Comparison of ENCODE assay signal across 8 cellular contexts in genomic region chr10:22505923-22506685, GRCh38.
DNase-seq lines count a peak whose midpoint lies in the region; ATAC-seq, FAIRE-seq and TF ChIP-seq lines count a peak whose summit lies in the region.

No MANE protein-coding gene starts in this region.

- no peaks in the 10 kb centered on the region for H3K36me3 ChIP-seq in MG63
- no peaks in the 10 kb centered on the region for H3K36me3 ChIP-seq in effector memory CD4-positive, alpha-beta T cell (ENCODE audit: control insufficient read depth, insufficient read depth, low read length)

- no peaks in the 10 kb centered on the region for H3K36me3 Mint-ChIP-seq in activated T-helper 2 cell treated with anti-CD3 and anti-CD28 coated beads, Interferon-gamma antibody, Interleukin-2, Interleukin-4, amounts not matched to agents 10 μg/mL and 5 μg/mL and 100 μg/mL, durations not matched to agents 14 hours and 24 hours and 36 hours (ENCODE audit: low read depth)

- H3K27ac ChIP-seq in effector memory CD4-positive, alpha-beta T cell (ENCODE audit: insufficient read depth, low read length, poor library complexity, severe bottlenecking), result no peak overlapping the region

- no peaks in the 10 kb centered on the region for H3K4me1 ChIP-seq in effector memory CD4-positive, alpha-beta T cell (ENCODE audit: control insufficient read depth, insufficient read depth, low read length, poor library complexity, severe bottlenecking)

- peaks cover 4% of the 10 kb centered on the region; the same call in 1 of the 2 replicates for H3K9me3 ChIP-seq in MG63
- H3K9me3 ChIP-seq in effector memory CD4-positive, alpha-beta T cell (ENCODE audit: control insufficient read depth, low read length), result no peaks in the 10 kb centered on the region

- intact Hi-C loops in activated T-helper 2 cell treated with anti-CD3 and anti-CD28 coated beads, Interferon-gamma antibody, Interleukin-2, Interleukin-4, amounts not matched to agents 10 μg/mL and 5 μg/mL and 100 μg/mL, durations not matched to agents 14 hours and 24 hours and 36 hours (cut with micrococcal nuclease), result no loop called here

- H3K27ac Mint-ChIP-seq in activated T-helper 2 cell treated with anti-CD3 and anti-CD28 coated beads, Interferon-gamma antibody, Interleukin-2, Interleukin-4, amounts not matched to agents 10 μg/mL and 5 μg/mL and 100 μg/mL, durations not matched to agents 14 hours and 24 hours and 36 hours, result no peak overlapping the region

- H3K27me3 ChIP-seq in MG63, result no peaks in the 10 kb centered on the region
- no peaks in the 10 kb centered on the region for H3K27me3 ChIP-seq in effector memory CD4-positive, alpha-beta T cell (replicated peaks; ENCODE audit: control insufficient read depth, insufficient read depth, low read length, poor library complexity, severe bottlenecking)

- peaks cover 12% of the 10 kb centered on the region for H3K4me1 Mint-ChIP-seq in activated T-helper 2 cell treated with anti-CD3 and anti-CD28 coated beads, Interferon-gamma antibody, Interleukin-2, Interleukin-4, amounts not matched to agents 10 μg/mL and 5 μg/mL and 100 μg/mL, durations not matched to agents 14 hours and 24 hours and 36 hours (ENCODE audit: low read depth)

- no peak overlapping the region for H3K4me3 Mint-ChIP-seq in activated T-helper 2 cell treated with anti-CD3 and anti-CD28 coated beads, Interferon-gamma antibody, Interleukin-2, Interleukin-4, amounts not matched to agents 10 μg/mL and 5 μg/mL and 100 μg/mL, durations not matched to agents 14 hours and 24 hours and 36 hours (ENCODE audit: low read depth)

- TF ChIP-seq POLR2A in GM12891 (IDR thresholded peaks at IDR 0.05; ENCODE audit: low read depth, low read length), result no peak

- ATAC-seq in HG02981 (IDR thresholded peaks at IDR 0.05; ENCODE audit: unreplicated experiment), result no peak

- DNase-seq in GM12891 (ENCODE audit: insufficient read length, low spot score), result no peak
- peak; percentile 64 for DNase-seq in MG63
- peak; percentile 45 for DNase-seq in activated naive CD4-positive, alpha-beta T cell treated with Interleukin-2 at 50 U/mL for 16 hours
- peak; percentile 30 to 47 for DNase-seq in stimulated activated CD4-positive, alpha-beta T cell treated with anti-CD3 and anti-CD28 coated beads, Interleukin-2, amount 100 ng/mL, for 24 hours
- no peak for DNase-seq in effector memory CD4-positive, alpha-beta T cell
- no peak for DNase-seq in activated T-helper 2 cell treated with anti-CD3 and anti-CD28 coated beads, Interferon-gamma antibody, Interleukin-2, Interleukin-4, amounts not matched to agents 10 μg/mL and 5 μg/mL and 100 μg/mL, durations not matched to agents 14 hours and 24 hours and 36 hours (ENCODE audit: low spot score)
- no peak for DNase-seq in Ammon's horn (ENCODE audit: low spot score)

- H3K4me3 ChIP-seq in MG63, result no peak overlapping the region
- H3K4me3 ChIP-seq in effector memory CD4-positive, alpha-beta T cell (ENCODE audit: insufficient read depth, low read depth, low read length, poor library complexity, severe bottlenecking), result no peak overlapping the region

- peak; percentile 77 for FAIRE-seq in GM12891 (lab: Jason Lieb, UNC)

- H3K27me3 Mint-ChIP-seq in activated T-helper 2 cell treated with anti-CD3 and anti-CD28 coated beads, Interferon-gamma antibody, Interleukin-2, Interleukin-4, amounts not matched to agents 10 μg/mL and 5 μg/mL and 100 μg/mL, durations not matched to agents 14 hours and 24 hours and 36 hours (ENCODE audit: low read depth), result peaks cover 26% of the 10 kb centered on the region

- H3K9me3 Mint-ChIP-seq in activated T-helper 2 cell treated with anti-CD3 and anti-CD28 coated beads, Interferon-gamma antibody, Interleukin-2, Interleukin-4, amounts not matched to agents 10 μg/mL and 5 μg/mL and 100 μg/mL, durations not matched to agents 14 hours and 24 hours and 36 hours, result peaks cover 10% of the 10 kb centered on the region

TF ChIP-seq in GM12891, 5 proteins besides CTCF, POLR2A, EP300 and RAD21:
- TF ChIP-seq SPI1 (IDR thresholded peaks at IDR 0.05; ENCODE audit: low read depth, low read length) (peak; percentile 39; the same call in 1 of the 2 replicates), POU2F2 (IDR thresholded peaks at IDR 0.05; ENCODE audit: low read depth, low read length) (no peak), PAX5 (IDR thresholded peaks at IDR 0.05; ENCODE audit: insufficient read depth, low read length, severe bottlenecking) (no peak)

Comparison
In these comparisons a context has a peak if more than half of its experiments do, and no peak if none do; other contexts are left out.
1. DNase-seq: peak in MG63 (single experiment), activated naive CD4-positive, alpha-beta T cell treated with Interleukin-2 at 50 U/mL for 16 hours (single experiment) and stimulated activated CD4-positive, alpha-beta T cell treated with anti-CD3 and anti-CD28 coated beads, Interleukin-2, amount 100 ng/mL, for 24 hours (2 of 2); none in GM12891 (single experiment), effector memory CD4-positive, alpha-beta T cell (0 of 3), activated T-helper 2 cell treated with anti-CD3 and anti-CD28 coated beads, Interferon-gamma antibody, Interleukin-2, Interleukin-4, amounts not matched to agents 10 μg/mL and 5 μg/mL and 100 μg/mL, durations not matched to agents 14 hours and 24 hours and 36 hours (single experiment) and Ammon's horn (single experiment).